ENCODE assay signal across 22 cellular contexts in the genomic region with DNA sequence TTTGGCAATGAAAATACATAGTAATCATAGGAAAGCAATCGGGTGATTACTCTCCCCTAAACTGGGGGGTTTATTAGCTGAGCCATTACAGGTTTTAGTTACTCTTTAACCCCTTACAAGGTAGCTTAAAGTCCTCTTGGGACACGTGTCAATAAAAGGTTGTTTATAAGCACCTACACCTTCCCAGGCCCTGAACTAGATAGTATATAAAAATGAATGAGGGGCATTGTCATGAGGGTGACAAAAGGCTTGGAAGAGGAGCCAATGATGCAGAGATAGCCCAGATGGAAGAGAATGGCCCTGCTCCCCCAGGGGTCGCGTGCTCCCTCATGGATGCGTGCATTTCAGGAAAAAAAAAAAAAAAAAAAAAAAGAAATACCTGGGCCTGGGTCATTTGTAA.
DNase-seq lines count a peak whose midpoint lies in the region; ATAC-seq and TF ChIP-seq lines count a peak whose summit lies in the region.
"Had no signal": no experiment of that assay in that cellular context is flagged by ENCODE, and none has a peak within 500 bp of the region (broad histone marks: within the 10 kb centered on the region; RNA-seq: fewer than 3 reads in every experiment).

No MANE protein-coding gene starts in this region.

- TF ChIP-seq POLR2A in gastrocnemius medialis (IDR thresholded peaks at IDR 0.05) (no peak), stomach (IDR thresholded peaks at IDR 0.05) (no peak)

- H3K4me1 ChIP-seq in Caco-2 (no peaks in the 10 kb centered on the region), gastrocnemius medialis (no peaks in the 10 kb centered on the region), stomach (peaks cover 4 to 30% (median 16%) of the 10 kb centered on the region in 4 donors)
- H3K4me1 ChIP-seq: A549 had no signal

- TF ChIP-seq EP300 in stomach (IDR thresholded peaks at IDR 0.05): no peak

- peak overlapping the region; percentile 80 for H3K27ac Mint-ChIP-seq in activated naive CD4-positive, alpha-beta T cell treated with anti-CD3 and anti-CD28 coated beads, Interleukin-2, amount 50 U/mL, for 24 hours
- no peak overlapping the region for H3K27ac Mint-ChIP-seq in activated naive CD4-positive, alpha-beta T cell treated with anti-CD3 and anti-CD28 coated beads for 36 hours
- H3K27ac Mint-ChIP-seq in Caco-2 (ENCODE audit: unreplicated experiment): peak overlapping the region; percentile 69
- peak overlapping the region; percentile 43 for H3K27ac Mint-ChIP-seq in memory B cell
- H3K27ac Mint-ChIP-seq in progenitor cell of endocrine pancreas: peak overlapping the region; percentile 90
- H3K27ac Mint-ChIP-seq: B cell; CD4-positive, alpha-beta T cell; CD8-positive, alpha-beta T cell had no signal

- in situ Hi-C loops in gastrocnemius medialis (cut with MboI; ENCODE audit: low sequenced_read_pairs in 4 of 4): no loop called here

- no peak for DNase-seq in activated naive CD4-positive, alpha-beta T cell treated with anti-CD3 and anti-CD28 coated beads for 36 hours
- DNase-seq in Caco-2: no peak
- no peak for DNase-seq in memory B cell (ENCODE audit: low spot score in 2 of 2)
- no peak for DNase-seq in progenitor cell of endocrine pancreas (ENCODE audit: low spot score, unreplicated experiment)
- DNase-seq in gastrocnemius medialis: no peak
- DNase-seq in DMS53 treated with DMSO at 0.1 percent for 48 hours (lab: John Stamatoyannopoulos, UW; ENCODE audit: unreplicated experiment): no peak
- DNase-seq in stomach: no peak
- DNase-seq: AML-193; CD4-positive, alpha-beta T cell; CD8-positive, alpha-beta T cell; DMS 273 treated with DMSO at 0.1 percent for 48 hours; DMS79; DND-41; EL; GDM1 had no signal

- H3K27me3 ChIP-seq in Caco-2 (replicated peaks; ENCODE audit: control insufficient read depth, insufficient read depth, low read length) (no peaks in the 10 kb centered on the region), gastrocnemius medialis (no peaks in the 10 kb centered on the region), stomach (no peaks in the 10 kb centered on the region)
- H3K27me3 ChIP-seq: BLaER1 treated with 17β-estradiol and CSF1 and Interleukin-3, amounts not matched to agents 10 nM and 100 nM had no signal

- H3K4me1 Mint-ChIP-seq in activated naive CD4-positive, alpha-beta T cell treated with anti-CD3 and anti-CD28 coated beads, Interleukin-2, amount 50 U/mL, for 24 hours: peaks cover 32% of the 10 kb centered on the region
- peaks cover 16% of the 10 kb centered on the region for H3K4me1 Mint-ChIP-seq in activated naive CD4-positive, alpha-beta T cell treated with anti-CD3 and anti-CD28 coated beads for 36 hours (ENCODE audit: low read depth)
- peaks cover 6% of the 10 kb centered on the region for H3K4me1 Mint-ChIP-seq in Caco-2 (ENCODE audit: low read depth, unreplicated experiment)
- peaks cover 15% of the 10 kb centered on the region for H3K4me1 Mint-ChIP-seq in memory B cell
- peaks cover 21% of the 10 kb centered on the region for H3K4me1 Mint-ChIP-seq in progenitor cell of endocrine pancreas (ENCODE audit: low read depth)

- no peak overlapping the region for H3K4me3 Mint-ChIP-seq in activated naive CD4-positive, alpha-beta T cell treated with anti-CD3 and anti-CD28 coated beads, Interleukin-2, amount 50 U/mL, for 24 hours
- H3K4me3 Mint-ChIP-seq in activated naive CD4-positive, alpha-beta T cell treated with anti-CD3 and anti-CD28 coated beads for 36 hours: no peak overlapping the region
- H3K4me3 Mint-ChIP-seq in Caco-2 (ENCODE audit: unreplicated experiment) (no peak overlapping the region), memory B cell (no peak overlapping the region), progenitor cell of endocrine pancreas (ENCODE audit: low read depth) (no peak overlapping the region)
- H3K4me3 Mint-ChIP-seq: B cell; CD4-positive, alpha-beta T cell; CD8-positive, alpha-beta T cell had no signal

- WGBS in stomach, 5 donors: 88 to 95% (median 92%) methylated on average over 5 of the region's 5 CpGs

- POLR2A ChIA-PET in Caco-2 (lab: Charles Lee): no interaction called here

- CTCF ChIA-PET in activated naive CD4-positive, alpha-beta T cell treated with anti-CD3 and anti-CD28 coated beads for 36 hours (lab: Charles Lee): no interaction called here
- CTCF ChIA-PET in Caco-2 (lab: Charles Lee): no interaction called here

- ATAC-seq in memory B cell (ENCODE audit: low read depth): no peak
- no peak for ATAC-seq in gastrocnemius medialis
- ATAC-seq: A549; CD8-positive, alpha-beta T cell; GM12878 had no signal

- no TSS peak for BruUV-seq in Caco-2 (replicated peaks; lab: Mats Ljungman, UMichigan)

- H3K36me3 ChIP-seq in Caco-2 (ENCODE audit: control insufficient read depth, insufficient read depth, low read length): no peaks in the 10 kb centered on the region
- H3K36me3 ChIP-seq in gastrocnemius medialis: no peaks in the 10 kb centered on the region
- H3K36me3 ChIP-seq in stomach: peaks cover 0 to 22% (median 17%) of the 10 kb centered on the region in 4 donors

- intact Hi-C loops in activated naive CD4-positive, alpha-beta T cell treated with anti-CD3 and anti-CD28 coated beads for 36 hours (cut with micrococcal nuclease): no loop called here
- intact Hi-C loops in Caco-2 (cut with micrococcal nuclease; ENCODE audit: unreplicated experiment) (no loop called here), gastrocnemius medialis (cut with DNase I; ENCODE audit: low total_unique reads) (no loop called here), stomach (cut with DNase I; ENCODE audit: low total_unique reads) (no loop called here)

- TF ChIP-seq CTCF in Caco-2 (IDR thresholded peaks at IDR 0.05; ENCODE audit: insufficient read depth in 1 of 2, low read depth in 1 of 2, low read length in 1 of 2, severe bottlenecking in 1 of 2, unreplicated experiment in 1 of 2): no peak
- TF ChIP-seq CTCF in progenitor cell of endocrine pancreas (IDR thresholded peaks at IDR 0.05; ENCODE audit: unreplicated experiment): no peak
- TF ChIP-seq CTCF in gastrocnemius medialis (IDR thresholded peaks at IDR 0.05 in 4 of 5, conservative IDR thresholded peaks at IDR 0.05 in 1 of 5): no peak
- no peak for TF ChIP-seq CTCF in stomach (IDR thresholded peaks at IDR 0.05)

- H3K9me3 ChIP-seq in Caco-2: no peaks in the 10 kb centered on the region
- H3K9me3 ChIP-seq in gastrocnemius medialis: no peaks in the 10 kb centered on the region
- no peaks in the 10 kb centered on the region for H3K9me3 ChIP-seq in stomach
- H3K9me3 ChIP-seq: A549; BLaER1 treated with 17β-estradiol and CSF1 and Interleukin-3, amounts not matched to agents 10 nM and 100 nM had no signal

- H3K27me3 Mint-ChIP-seq in activated naive CD4-positive, alpha-beta T cell treated with anti-CD3 and anti-CD28 coated beads, Interleukin-2, amount 50 U/mL, for 24 hours: no peaks in the 10 kb centered on the region
- no peaks in the 10 kb centered on the region for H3K27me3 Mint-ChIP-seq in activated naive CD4-positive, alpha-beta T cell treated with anti-CD3 and anti-CD28 coated beads for 36 hours (ENCODE audit: low read depth)
- no peaks in the 10 kb centered on the region for H3K27me3 Mint-ChIP-seq in Caco-2 (ENCODE audit: insufficient read depth, unreplicated experiment)
- no peaks in the 10 kb centered on the region for H3K27me3 Mint-ChIP-seq in memory B cell
- H3K27me3 Mint-ChIP-seq in progenitor cell of endocrine pancreas: no peaks in the 10 kb centered on the region
- H3K27me3 Mint-ChIP-seq: B cell; CD4-positive, alpha-beta T cell had no signal

- no peaks in the 10 kb centered on the region for H3K36me3 Mint-ChIP-seq in activated naive CD4-positive, alpha-beta T cell treated with anti-CD3 and anti-CD28 coated beads, Interleukin-2, amount 50 U/mL, for 24 hours
- peaks cover 3% of the 10 kb centered on the region for H3K36me3 Mint-ChIP-seq in activated naive CD4-positive, alpha-beta T cell treated with anti-CD3 and anti-CD28 coated beads for 36 hours (ENCODE audit: low read depth)
- H3K36me3 Mint-ChIP-seq in Caco-2 (ENCODE audit: insufficient read depth, unreplicated experiment) (peaks cover 24% of the 10 kb centered on the region), memory B cell (peaks cover 20% of the 10 kb centered on the region), progenitor cell of endocrine pancreas (ENCODE audit: insufficient read depth) (peaks cover 6% of the 10 kb centered on the region)

- no peak overlapping the region for H3K4me3 ChIP-seq in Caco-2 (ENCODE audit: low read depth, low read length)
- no peak overlapping the region for H3K4me3 ChIP-seq in gastrocnemius medialis
- H3K4me3 ChIP-seq in stomach: no peak overlapping the region
- H3K4me3 ChIP-seq: A549; BLaER1 treated with 17β-estradiol and CSF1 and Interleukin-3, amounts not matched to agents 10 nM and 100 nM; GM12878 had no signal

- no peak overlapping the region for H3K27ac ChIP-seq in gastrocnemius medialis
- no peak overlapping the region for H3K27ac ChIP-seq in stomach
- H3K27ac ChIP-seq: 22Rv1; A549; BLaER1 treated with 17β-estradiol and CSF1 and Interleukin-3, amounts not matched to agents 10 nM and 100 nM; C4-2B had no signal

- H3K9me3 Mint-ChIP-seq in activated naive CD4-positive, alpha-beta T cell treated with anti-CD3 and anti-CD28 coated beads, Interleukin-2, amount 50 U/mL, for 24 hours: no peaks in the 10 kb centered on the region
- no peaks in the 10 kb centered on the region for H3K9me3 Mint-ChIP-seq in activated naive CD4-positive, alpha-beta T cell treated with anti-CD3 and anti-CD28 coated beads for 36 hours
- H3K9me3 Mint-ChIP-seq in Caco-2 (ENCODE audit: unreplicated experiment): no peaks in the 10 kb centered on the region
- no peaks in the 10 kb centered on the region for H3K9me3 Mint-ChIP-seq in memory B cell
- H3K9me3 Mint-ChIP-seq in progenitor cell of endocrine pancreas (ENCODE audit: low read depth): peaks cover 4% of the 10 kb centered on the region
- H3K9me3 Mint-ChIP-seq: CD4-positive, alpha-beta T cell; CD8-positive, alpha-beta T cell had no signal
